In the genomic region with DNA sequence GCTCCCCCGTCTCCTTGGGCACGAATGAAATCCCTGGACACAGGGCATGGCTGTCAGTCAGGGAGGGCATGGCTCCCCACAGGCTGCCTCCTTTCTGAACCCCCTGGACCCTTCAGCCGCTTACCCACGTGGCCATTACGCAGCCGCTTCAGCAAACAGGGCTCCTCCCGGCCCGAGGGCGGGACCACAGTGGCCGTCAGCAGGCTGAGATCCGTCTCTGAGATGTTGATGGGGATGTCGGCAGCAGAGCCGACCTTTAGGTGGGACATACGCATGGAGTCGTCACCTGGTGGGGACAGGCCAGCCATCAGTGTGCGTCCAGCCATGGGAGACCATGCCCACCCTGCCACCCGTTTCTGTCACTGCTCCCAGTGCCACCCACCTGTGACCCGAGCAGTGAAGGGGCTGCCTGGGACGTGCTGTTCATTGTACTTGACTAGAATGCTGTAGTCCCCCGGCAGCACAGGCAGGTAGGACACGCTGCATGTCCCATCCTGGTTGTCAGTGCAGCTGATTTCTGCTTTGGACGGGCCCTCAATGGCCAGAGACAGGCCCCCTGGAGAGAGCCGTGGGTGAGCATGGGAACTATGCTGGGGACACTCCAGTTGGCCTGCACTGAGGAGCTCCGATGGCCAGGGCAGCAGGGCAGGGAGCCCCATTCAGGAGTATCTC, we compare ENCODE assay signal across 2 cellular contexts.
TF ChIP-seq lines count a peak whose summit lies in the region.

No MANE protein-coding gene starts in this region.

TF ChIP-seq in endothelial cell of umbilical vein, 7 proteins besides CTCF, POLR2A, EP300 and RAD21:
- TF ChIP-seq GATA2 (IDR thresholded peaks at IDR 0.05; ENCODE audit: insufficient read depth, insufficient read length, low read depth, low read length) (no peak), POLR2AphosphoS5 (IDR thresholded peaks at IDR 0.05; ENCODE audit: insufficient read depth, low read depth, low read length) (peak; percentile 3), MYC (IDR thresholded peaks at IDR 0.05; ENCODE audit: low read depth, low read length) (no peak), MAX (IDR thresholded peaks at IDR 0.05; ENCODE audit: insufficient read depth, insufficient read length) (no peak)

TF ChIP-seq in HEK293T, 16 proteins besides CTCF, POLR2A, EP300 and RAD21:
- TF ChIP-seq FOXM1 (IDR thresholded peaks at IDR 0.05; ENCODE audit: borderline replicate concordance) (no peak), FOXA1 (IDR thresholded peaks at IDR 0.05) (no peak), ZNF384 (IDR thresholded peaks at IDR 0.05) (no peak), SUZ12 (IDR thresholded peaks at IDR 0.05) (no peak)
